In genomic region chr12:121626087-121626852, GRCh38 we compare ENCODE assay signal across 1 cellular context.
TF ChIP-seq lines count a peak whose summit lies in the region.

Gene ORAI1, plus strand, starts transcription at chr12:121626530.

TF ChIP-seq in GM12878, 131 proteins besides CTCF, POLR2A, EP300 and RAD21 (continued from another document and continues in another):
- no peak for TF ChIP-seq PBX3 (IDR thresholded peaks at IDR 0.05; ENCODE audit: insufficient replicate concordance, low read depth, low read length)
- TF ChIP-seq, protein P1, sequence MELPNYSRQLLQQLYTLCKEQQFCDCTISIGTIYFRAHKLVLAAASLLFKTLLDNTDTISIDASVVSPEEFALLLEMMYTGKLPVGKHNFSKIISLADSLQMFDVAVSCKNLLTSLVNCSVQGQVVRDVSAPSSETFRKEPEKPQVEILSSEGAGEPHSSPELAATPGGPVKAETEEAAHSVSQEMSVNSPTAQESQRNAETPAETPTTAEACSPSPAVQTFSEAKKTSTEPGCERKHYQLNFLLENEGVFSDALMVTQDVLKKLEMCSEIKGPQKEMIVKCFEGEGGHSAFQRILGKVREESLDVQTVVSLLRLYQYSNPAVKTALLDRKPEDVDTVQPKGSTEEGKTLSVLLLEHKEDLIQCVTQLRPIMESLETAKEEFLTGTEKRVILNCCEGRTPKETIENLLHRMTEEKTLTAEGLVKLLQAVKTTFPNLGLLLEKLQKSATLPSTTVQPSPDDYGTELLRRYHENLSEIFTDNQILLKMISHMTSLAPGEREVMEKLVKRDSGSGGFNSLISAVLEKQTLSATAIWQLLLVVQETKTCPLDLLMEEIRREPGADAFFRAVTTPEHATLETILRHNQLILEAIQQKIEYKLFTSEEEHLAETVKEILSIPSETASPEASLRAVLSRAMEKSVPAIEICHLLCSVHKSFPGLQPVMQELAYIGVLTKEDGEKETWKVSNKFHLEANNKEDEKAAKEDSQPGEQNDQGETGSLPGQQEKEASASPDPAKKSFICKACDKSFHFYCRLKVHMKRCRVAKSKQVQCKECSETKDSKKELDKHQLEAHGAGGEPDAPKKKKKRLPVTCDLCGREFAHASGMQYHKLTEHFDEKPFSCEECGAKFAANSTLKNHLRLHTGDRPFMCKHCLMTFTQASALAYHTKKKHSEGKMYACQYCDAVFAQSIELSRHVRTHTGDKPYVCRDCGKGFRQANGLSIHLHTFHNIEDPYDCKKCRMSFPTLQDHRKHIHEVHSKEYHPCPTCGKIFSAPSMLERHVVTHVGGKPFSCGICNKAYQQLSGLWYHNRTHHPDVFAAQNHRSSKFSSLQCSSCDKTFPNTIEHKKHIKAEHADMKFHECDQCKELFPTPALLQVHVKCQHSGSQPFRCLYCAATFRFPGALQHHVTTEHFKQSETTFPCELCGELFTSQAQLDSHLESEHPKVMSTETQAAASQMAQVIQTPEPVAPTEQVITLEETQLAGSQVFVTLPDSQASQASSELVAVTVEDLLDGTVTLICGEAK (IDR thresholded peaks at IDR 0.05; ENCODE audit: borderline replicate concordance), result no peak
- TF ChIP-seq ELK1 (IDR thresholded peaks at IDR 0.05; ENCODE audit: low read depth, low read length), result no peak
- TF ChIP-seq CHD4 (IDR thresholded peaks at IDR 0.05), result no peak
- no peak for TF ChIP-seq ZNF207 (IDR thresholded peaks at IDR 0.05; ENCODE audit: borderline replicate concordance)
- TF ChIP-seq FOS (IDR thresholded peaks at IDR 0.05; ENCODE audit: borderline replicate concordance, extremely low read depth, insufficient read length), result no peak
- peak; percentile 85 for TF ChIP-seq USF2 (IDR thresholded peaks at IDR 0.05; ENCODE audit: borderline replicate concordance, low read depth, low read length)
- no peak for TF ChIP-seq YBX1 (IDR thresholded peaks at IDR 0.05)
- TF ChIP-seq SPI1 (IDR thresholded peaks at IDR 0.05; ENCODE audit: borderline replicate concordance, insufficient read depth, low read depth, low read length), result no peak
- TF ChIP-seq RBBP5 (conservative IDR thresholded peaks at IDR 0.05), result no peak
- TF ChIP-seq RELA (IDR thresholded peaks at IDR 0.05; ENCODE audit: borderline replicate concordance, partially characterized antibody), result no peak
- TF ChIP-seq CHD1 (IDR thresholded peaks at IDR 0.05; ENCODE audit: low read depth, low read length), result no peak
- no peak for TF ChIP-seq RCOR1 (conservative IDR thresholded peaks at IDR 0.05; ENCODE audit: low read depth, low read length)
- no peak for TF ChIP-seq SMC3 (IDR thresholded peaks at IDR 0.05; ENCODE audit: borderline replicate concordance, low read length)
- no peak for TF ChIP-seq NFIC (IDR thresholded peaks at IDR 0.05; ENCODE audit: low read depth, low read length)
- no peak for TF ChIP-seq SUPT20H (IDR thresholded peaks at IDR 0.05; ENCODE audit: borderline replicate concordance, control insufficient read depth, low read depth, low read length)
- TF ChIP-seq ASH2L (IDR thresholded peaks at IDR 0.05; ENCODE audit: borderline replicate concordance, low read depth), result 0 out of 2 replicates have a peak, but pooled peaks have one; percentile 36
- no peak for TF ChIP-seq CREB1 (IDR thresholded peaks at IDR 0.05; ENCODE audit: low read depth)
- no peak for TF ChIP-seq ATF7 (IDR thresholded peaks at IDR 0.05; ENCODE audit: low read depth)
- no peak for TF ChIP-seq KAT2A (conservative IDR thresholded peaks at IDR 0.05; ENCODE audit: control insufficient read depth, low read depth, low read length)
- no peak for TF ChIP-seq CBX5 (IDR thresholded peaks at IDR 0.05; ENCODE audit: low read depth)
- TF ChIP-seq REST (IDR thresholded peaks at IDR 0.05; ENCODE audit: low read depth, low read length), result no peak
- TF ChIP-seq, protein P2, sequence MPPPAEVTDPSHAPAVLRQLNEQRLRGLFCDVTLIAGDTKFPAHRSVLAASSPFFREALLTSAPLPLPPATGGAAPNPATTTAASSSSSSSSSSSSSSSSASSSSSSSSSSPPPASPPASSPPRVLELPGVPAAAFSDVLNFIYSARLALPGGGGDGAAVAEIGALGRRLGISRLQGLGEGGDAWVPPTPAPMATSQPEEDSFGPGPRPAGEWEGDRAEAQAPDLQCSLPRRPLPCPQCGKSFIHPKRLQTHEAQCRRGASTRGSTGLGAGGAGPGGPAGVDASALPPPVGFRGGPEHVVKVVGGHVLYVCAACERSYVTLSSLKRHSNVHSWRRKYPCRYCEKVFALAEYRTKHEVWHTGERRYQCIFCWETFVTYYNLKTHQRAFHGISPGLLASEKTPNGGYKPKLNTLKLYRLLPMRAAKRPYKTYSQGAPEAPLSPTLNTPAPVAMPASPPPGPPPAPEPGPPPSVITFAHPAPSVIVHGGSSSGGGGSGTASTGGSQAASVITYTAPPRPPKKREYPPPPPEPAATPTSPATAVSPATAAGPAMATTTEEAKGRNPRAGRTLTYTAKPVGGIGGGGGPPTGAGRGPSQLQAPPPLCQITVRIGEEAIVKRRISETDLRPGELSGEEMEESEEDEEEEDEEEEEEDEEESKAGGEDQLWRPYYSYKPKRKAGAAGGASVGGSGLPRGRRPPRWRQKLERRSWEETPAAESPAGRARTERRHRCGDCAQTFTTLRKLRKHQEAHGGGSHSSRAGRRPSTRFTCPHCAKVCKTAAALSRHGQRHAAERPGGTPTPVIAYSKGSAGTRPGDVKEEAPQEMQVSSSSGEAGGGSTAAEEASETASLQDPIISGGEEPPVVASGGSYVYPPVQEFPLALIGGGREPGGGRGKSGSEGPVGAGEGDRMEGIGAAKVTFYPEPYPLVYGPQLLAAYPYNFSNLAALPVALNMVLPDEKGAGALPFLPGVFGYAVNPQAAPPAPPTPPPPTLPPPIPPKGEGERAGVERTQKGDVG (CRISPR knock-in tag; IDR thresholded peaks at IDR 0.05), result peak; percentile 91
- peak; percentile 23; the same call in 1 of the 2 replicates for TF ChIP-seq TBL1XR1 (IDR thresholded peaks at IDR 0.05; ENCODE audit: low read depth, low read length)
- peak; percentile 89 for TF ChIP-seq MAX (IDR thresholded peaks at IDR 0.05; ENCODE audit: low read depth, low read length)
- TF ChIP-seq, protein P3, sequence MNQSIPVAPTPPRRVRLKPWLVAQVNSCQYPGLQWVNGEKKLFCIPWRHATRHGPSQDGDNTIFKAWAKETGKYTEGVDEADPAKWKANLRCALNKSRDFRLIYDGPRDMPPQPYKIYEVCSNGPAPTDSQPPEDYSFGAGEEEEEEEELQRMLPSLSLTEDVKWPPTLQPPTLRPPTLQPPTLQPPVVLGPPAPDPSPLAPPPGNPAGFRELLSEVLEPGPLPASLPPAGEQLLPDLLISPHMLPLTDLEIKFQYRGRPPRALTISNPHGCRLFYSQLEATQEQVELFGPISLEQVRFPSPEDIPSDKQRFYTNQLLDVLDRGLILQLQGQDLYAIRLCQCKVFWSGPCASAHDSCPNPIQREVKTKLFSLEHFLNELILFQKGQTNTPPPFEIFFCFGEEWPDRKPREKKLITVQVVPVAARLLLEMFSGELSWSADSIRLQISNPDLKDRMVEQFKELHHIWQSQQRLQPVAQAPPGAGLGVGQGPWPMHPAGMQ (IDR thresholded peaks at IDR 0.05; ENCODE audit: borderline replicate concordance), result no peak
- peak; percentile 95 for TF ChIP-seq DPF2 (IDR thresholded peaks at IDR 0.05)
- no peak for TF ChIP-seq ZBED1 (IDR thresholded peaks at IDR 0.05; ENCODE audit: borderline replicate concordance)
- TF ChIP-seq EZH2 (IDR thresholded peaks at IDR 0.05; ENCODE audit: borderline replicate concordance, control insufficient read depth, low read depth, low read length), result no peak
- TF ChIP-seq IKZF2 (IDR thresholded peaks at IDR 0.05), result peak; percentile 66 to 67
- TF ChIP-seq ZNF24 (IDR thresholded peaks at IDR 0.05), result no peak
- TF ChIP-seq NR2C2 (IDR thresholded peaks at IDR 0.05; ENCODE audit: borderline replicate concordance, control insufficient read depth, insufficient read length, low read depth), result no peak
- no peak for TF ChIP-seq HDGF (IDR thresholded peaks at IDR 0.05)
- peak; percentile 36; the same call in 1 of the 2 replicates for TF ChIP-seq PAX5 (IDR thresholded peaks at IDR 0.05; ENCODE audit: borderline replicate concordance, low read depth, low read length)
- TF ChIP-seq CBFB (IDR thresholded peaks at IDR 0.05; ENCODE audit: low read depth), result no peak
- peak; percentile 71; the same call in 1 of the 2 replicates for TF ChIP-seq TAF1 (IDR thresholded peaks at IDR 0.05; ENCODE audit: borderline replicate concordance, low read depth, low read length)
- TF ChIP-seq, protein P4, sequence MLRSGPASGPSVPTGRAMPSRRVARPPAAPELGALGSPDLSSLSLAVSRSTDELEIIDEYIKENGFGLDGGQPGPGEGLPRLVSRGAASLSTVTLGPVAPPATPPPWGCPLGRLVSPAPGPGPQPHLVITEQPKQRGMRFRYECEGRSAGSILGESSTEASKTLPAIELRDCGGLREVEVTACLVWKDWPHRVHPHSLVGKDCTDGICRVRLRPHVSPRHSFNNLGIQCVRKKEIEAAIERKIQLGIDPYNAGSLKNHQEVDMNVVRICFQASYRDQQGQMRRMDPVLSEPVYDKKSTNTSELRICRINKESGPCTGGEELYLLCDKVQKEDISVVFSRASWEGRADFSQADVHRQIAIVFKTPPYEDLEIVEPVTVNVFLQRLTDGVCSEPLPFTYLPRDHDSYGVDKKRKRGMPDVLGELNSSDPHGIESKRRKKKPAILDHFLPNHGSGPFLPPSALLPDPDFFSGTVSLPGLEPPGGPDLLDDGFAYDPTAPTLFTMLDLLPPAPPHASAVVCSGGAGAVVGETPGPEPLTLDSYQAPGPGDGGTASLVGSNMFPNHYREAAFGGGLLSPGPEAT (IDR thresholded peaks at IDR 0.05; ENCODE audit: low read depth), result 0 out of 2 replicates have a peak, but pooled peaks have one; percentile 29
- TF ChIP-seq TCF3 (IDR thresholded peaks at IDR 0.05; ENCODE audit: borderline replicate concordance, insufficient read depth, low read depth, low read length), result no peak
- TF ChIP-seq, protein P5, sequence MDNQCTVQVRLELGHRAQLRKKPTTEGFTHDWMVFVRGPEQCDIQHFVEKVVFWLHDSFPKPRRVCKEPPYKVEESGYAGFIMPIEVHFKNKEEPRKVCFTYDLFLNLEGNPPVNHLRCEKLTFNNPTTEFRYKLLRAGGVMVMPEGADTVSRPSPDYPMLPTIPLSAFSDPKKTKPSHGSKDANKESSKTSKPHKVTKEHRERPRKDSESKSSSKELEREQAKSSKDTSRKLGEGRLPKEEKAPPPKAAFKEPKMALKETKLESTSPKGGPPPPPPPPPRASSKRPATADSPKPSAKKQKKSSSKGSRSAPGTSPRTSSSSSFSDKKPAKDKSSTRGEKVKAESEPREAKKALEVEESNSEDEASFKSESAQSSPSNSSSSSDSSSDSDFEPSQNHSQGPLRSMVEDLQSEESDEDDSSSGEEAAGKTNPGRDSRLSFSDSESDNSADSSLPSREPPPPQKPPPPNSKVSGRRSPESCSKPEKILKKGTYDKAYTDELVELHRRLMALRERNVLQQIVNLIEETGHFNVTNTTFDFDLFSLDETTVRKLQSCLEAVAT (IDR thresholded peaks at IDR 0.05), result no peak; the same call in 1 of the 2 replicates
- no peak for TF ChIP-seq SIN3A (IDR thresholded peaks at IDR 0.05; ENCODE audit: low read depth, low read length)
- no peak for TF ChIP-seq MTA2 (IDR thresholded peaks at IDR 0.05; ENCODE audit: low read depth)
- TF ChIP-seq MEF2B (IDR thresholded peaks at IDR 0.05; ENCODE audit: partially characterized antibody, poor library complexity, severe bottlenecking), result peak; percentile 26
- TF ChIP-seq POLR2AphosphoS2 (IDR thresholded peaks at IDR 0.05; ENCODE audit: low read depth, low read length), result peak; percentile 54; the same call in 1 of the 2 replicates
- no peak for TF ChIP-seq TCF12 (IDR thresholded peaks at IDR 0.05; ENCODE audit: low read depth, low read length)
- no peak for TF ChIP-seq NRF1 (conservative IDR thresholded peaks at IDR 0.05; ENCODE audit: low read depth, low read length)
